17 cellular contexts compared by ENCODE assay signal in the genomic region with DNA sequence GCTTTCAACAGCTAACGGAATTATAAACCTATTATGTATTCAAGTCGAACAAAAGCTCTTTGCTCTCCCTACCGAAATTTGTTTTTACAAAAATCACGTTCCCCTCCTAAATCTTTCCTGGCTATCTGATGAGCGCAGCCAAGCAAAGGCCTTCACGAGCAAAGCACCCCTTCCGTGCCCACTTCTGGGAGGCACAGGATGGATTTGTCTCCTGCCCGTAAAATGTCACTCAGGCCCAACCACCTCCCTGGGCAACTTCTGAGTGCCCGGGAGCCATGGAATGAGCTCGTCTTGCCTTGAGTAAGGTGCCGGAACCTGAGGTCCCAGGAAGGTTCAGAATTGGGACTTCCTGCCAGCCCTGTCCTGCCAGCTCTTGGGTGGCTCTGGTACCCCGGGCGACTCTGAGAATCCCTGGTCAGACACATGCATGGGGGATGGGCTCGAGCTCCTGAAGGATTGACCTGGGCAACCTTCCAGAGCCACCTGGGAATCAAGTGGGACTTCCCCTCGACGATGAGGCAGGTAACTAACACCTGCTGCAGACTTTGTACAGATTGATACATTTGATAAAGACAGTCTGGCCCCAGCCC. TPM values are rescaled to one million over a fixed set of nuclear protein-coding genes. Genes with fewer than 3 reads are reported as not detected.
DNase-seq lines count a peak whose midpoint lies in the region; ATAC-seq, FAIRE-seq and TF ChIP-seq lines count a peak whose summit lies in the region.
"Had no signal": no experiment of that assay in that cellular context is flagged by ENCODE, and none has a peak within 500 bp of the region (broad histone marks: within the 10 kb centered on the region; RNA-seq: fewer than 3 reads in every experiment).

No MANE protein-coding gene starts in this region.

- H3K36me3 ChIP-seq in HepG2 (replicated peaks in 1 of 2; ENCODE audit: control insufficient read depth in 1 of 2, insufficient read depth in 2 of 2, low read length in 2 of 2), result peaks cover 34 to 57% of the 10 kb centered on the region in 2 experiments
- H3K36me3 ChIP-seq: breast epithelium, ovary, vagina had no signal

- TF ChIP-seq POLR2A in A549 (IDR thresholded peaks at IDR 0.05; ENCODE audit: low read length) (no peak), HepG2 (IDR thresholded peaks at IDR 0.05; ENCODE audit: insufficient read depth in 1 of 2, low read depth in 2 of 2, low read length in 2 of 2) (no peak)

- no peak overlapping the region for H3K4me3 Mint-ChIP-seq in activated CD8-positive, alpha-beta T cell treated with anti-CD3 and anti-CD28 coated beads for 36 hours
- no peak overlapping the region for H3K4me3 Mint-ChIP-seq in activated T-helper 1 cell treated with anti-CD3 and anti-CD28 coated beads, Interleukin-12 subunit alpha, Interleukin-12 subunit beta, Interleukin-2, Interleukin-4 antibody, amounts not matched to agents 30 ng/mL and 10 ng/mL and 1 ng/mL, durations not matched to agents 14 hours and 24 hours and 36 hours

- peak overlapping the region; percentile 79 for H3K4me2 ChIP-seq in A549
- 0 out of 2 replicates have a peak overlapping the region, but pooled peaks have one; percentile 73 for H3K4me2 ChIP-seq in HepG2 (ENCODE audit: low read depth, low read length)
- H3K4me2 ChIP-seq: SK-N-SH had no signal

- peaks cover 68% of the 10 kb centered on the region for H3K36me3 Mint-ChIP-seq in activated CD8-positive, alpha-beta T cell treated with anti-CD3 and anti-CD28 coated beads for 36 hours (ENCODE audit: low read depth)
- peaks cover 41% of the 10 kb centered on the region for H3K36me3 Mint-ChIP-seq in activated T-helper 1 cell treated with anti-CD3 and anti-CD28 coated beads, Interleukin-12 subunit alpha, Interleukin-12 subunit beta, Interleukin-2, Interleukin-4 antibody, amounts not matched to agents 30 ng/mL and 10 ng/mL and 1 ng/mL, durations not matched to agents 14 hours and 24 hours and 36 hours (ENCODE audit: low read depth)

- no peaks in the 10 kb centered on the region for H3K27me3 Mint-ChIP-seq in activated CD8-positive, alpha-beta T cell treated with anti-CD3 and anti-CD28 coated beads for 36 hours
- no peaks in the 10 kb centered on the region for H3K27me3 Mint-ChIP-seq in activated T-helper 1 cell treated with anti-CD3 and anti-CD28 coated beads, Interleukin-12 subunit alpha, Interleukin-12 subunit beta, Interleukin-2, Interleukin-4 antibody, amounts not matched to agents 30 ng/mL and 10 ng/mL and 1 ng/mL, durations not matched to agents 14 hours and 24 hours and 36 hours (ENCODE audit: insufficient read depth)

- H3K9me3 ChIP-seq in A549 (no peaks in the 10 kb centered on the region), HepG2 (ENCODE audit: low read length) (no peaks in the 10 kb centered on the region)
- H3K9me3 ChIP-seq: breast epithelium, gastroesophageal sphincter, ovary, Peyer's patch, sigmoid colon, SK-N-SH, vagina had no signal

- intact Hi-C loops in activated CD8-positive, alpha-beta T cell treated with anti-CD3 and anti-CD28 coated beads for 36 hours (cut with micrococcal nuclease), result loop anchor here (10.0 kb wide), 1 partner anchor 355 kb away; the partner anchor contains the start of gene ZCCHC14
- intact Hi-C loops in HepG2 (cut with micrococcal nuclease; ENCODE audit: unreplicated experiment), result loop anchor here (1.0 to 10.0 kb wide), 4 partner anchors 22 to 465 kb away; partner anchors contain the start of gene FBXO31
- intact Hi-C loops in activated T-helper 1 cell treated with anti-CD3 and anti-CD28 coated beads, Interleukin-12 subunit alpha, Interleukin-12 subunit beta, Interleukin-2, Interleukin-4 antibody, amounts not matched to agents 30 ng/mL and 10 ng/mL and 1 ng/mL, durations not matched to agents 14 hours and 24 hours and 36 hours (cut with micrococcal nuclease), result loop anchor here (1.0 kb wide), 2 partner anchors 22 to 60 kb away; no protein-coding TSS in a partner anchor

- TF ChIP-seq CTCF in A549 (IDR thresholded peaks at IDR 0.05), result no peak
- TF ChIP-seq CTCF in C4-2B (conservative IDR thresholded peaks at IDR 0.05), result 0 out of 2 replicates have a peak, but pooled peaks have one; percentile 40
- TF ChIP-seq CTCF in activated CD8-positive, alpha-beta T cell treated with anti-CD3 and anti-CD28 coated beads for 36 hours (IDR thresholded peaks at IDR 0.05), result no peak
- TF ChIP-seq CTCF in HepG2 (CRISPR knock-in tag; IDR thresholded peaks at IDR 0.05), result no peak

- H3K4me1 ChIP-seq in A549 (peaks cover 98% of the 10 kb centered on the region), HepG2 (ENCODE audit: insufficient read depth, low read length) (peaks cover 99% of the 10 kb centered on the region)

- WGBS in A549 (ENCODE audit: missing lambda C conversion rate), result 51% methylated on average over 16 of the region's 16 CpGs
- 88% methylated on average over 12 of the region's 16 CpGs for WGBS in HepG2 (ENCODE audit: low lambda C conversion rate)

- CTCF ChIA-PET in A549 (lab: Yijun Ruan, JAX), result interaction anchor here (0.6 to 15.2 kb wide), 22 partner anchors 11 to 713 kb away, joined by 3 to 246 read pairs (median 4); partner anchors contain the start of genes KLHDC4 and SLC7A5
- CTCF ChIA-PET in activated CD8-positive, alpha-beta T cell treated with anti-CD3 and anti-CD28 coated beads for 36 hours (lab: Charles Lee), result interaction anchor here (0.8 to 8.9 kb wide), 35 partner anchors 11 to 160 kb away, joined by 3 to 178 read pairs (median 5); partner anchors contain the start of genes BANP, KLHDC4 and SLC7A5
- CTCF ChIA-PET in HepG2 (lab: Yijun Ruan, JAX; ENCODE audit: low intra/inter-chr PET ratio, low total read pairs), result interaction anchor here (1.5 to 5.4 kb wide), 3 partner anchors 17 to 71 kb away, joined by 8 to 47 read pairs (median 38); no protein-coding TSS in a partner anchor

- no peak for ATAC-seq in A549
- ATAC-seq in activated CD8-positive, alpha-beta T cell treated with anti-CD3 and anti-CD28 coated beads for 36 hours, result no peak
- no peak for ATAC-seq in HepG2
- no peak for ATAC-seq in HG03159 (IDR thresholded peaks at IDR 0.05; ENCODE audit: unreplicated experiment)
- no peak for ATAC-seq in HG03025 (IDR thresholded peaks at IDR 0.05; ENCODE audit: low FRiP score, unreplicated experiment)
- ATAC-seq: gastroesophageal sphincter had no signal

- H3K4me1 Mint-ChIP-seq in activated CD8-positive, alpha-beta T cell treated with anti-CD3 and anti-CD28 coated beads for 36 hours (ENCODE audit: low read depth), result peaks cover 33% of the 10 kb centered on the region
- peaks cover 22% of the 10 kb centered on the region for H3K4me1 Mint-ChIP-seq in activated T-helper 1 cell treated with anti-CD3 and anti-CD28 coated beads, Interleukin-12 subunit alpha, Interleukin-12 subunit beta, Interleukin-2, Interleukin-4 antibody, amounts not matched to agents 30 ng/mL and 10 ng/mL and 1 ng/mL, durations not matched to agents 14 hours and 24 hours and 36 hours (ENCODE audit: low read depth)

- DNase-seq in A549 (ENCODE audit: low read depth in 1 of 2, low spot score in 1 of 2) (no peak), HepG2 (ENCODE audit: low spot score) (no peak)
- DNase-seq in activated CD8-positive, alpha-beta T cell treated with anti-CD3 and anti-CD28 coated beads for 36 hours, result no peak
- no peak for DNase-seq in activated T-helper 1 cell treated with anti-CD3 and anti-CD28 coated beads, Interleukin-12 subunit alpha, Interleukin-12 subunit beta, Interleukin-2, Interleukin-4 antibody, amounts not matched to agents 30 ng/mL and 10 ng/mL and 1 ng/mL, durations not matched to agents 14 hours and 24 hours and 36 hours (ENCODE audit: low spot score)
- DNase-seq: GF-D8, NCI-H1417 treated with DMSO at 0.1 percent for 48 hours, NCI-H2171, sigmoid colon had no signal

- H2AFZ ChIP-seq in HepG2 (ENCODE audit: low read length), result no peak overlapping the region

- in situ Hi-C loops in HepG2 (cut with HindIII; ENCODE audit: extremely low pct_ligation_motif_present, low pct_unique_long_range_greater_than_20kb), result loop anchor here (5.0 to 25.0 kb wide), 2 partner anchors 72 to 462 kb away; partner anchors contain the start of genes FBXO31 and MAP1LC3B

- H3K9me3 Mint-ChIP-seq in activated CD8-positive, alpha-beta T cell treated with anti-CD3 and anti-CD28 coated beads for 36 hours, result no peaks in the 10 kb centered on the region
- H3K9me3 Mint-ChIP-seq in activated T-helper 1 cell treated with anti-CD3 and anti-CD28 coated beads, Interleukin-12 subunit alpha, Interleukin-12 subunit beta, Interleukin-2, Interleukin-4 antibody, amounts not matched to agents 30 ng/mL and 10 ng/mL and 1 ng/mL, durations not matched to agents 14 hours and 24 hours and 36 hours, result no peaks in the 10 kb centered on the region

- peaks cover 80% of the 10 kb centered on the region for H3K79me2 ChIP-seq in HepG2 (ENCODE audit: insufficient read depth, low read length)

- no TSS peak for BruUV-seq in HepG2 (replicated peaks; lab: Mats Ljungman, UMichigan)

- H4K20me1 ChIP-seq in HepG2 (ENCODE audit: insufficient read depth, low read length), result no peaks in the 10 kb centered on the region; the same call in 1 of the 2 replicates

- H3K9ac ChIP-seq in HepG2 (ENCODE audit: insufficient read depth, low read depth, low read length), result peak overlapping the region; percentile 79
- H3K9ac ChIP-seq: SK-N-SH had no signal

- H3K27ac Mint-ChIP-seq in activated CD8-positive, alpha-beta T cell treated with anti-CD3 and anti-CD28 coated beads for 36 hours, result peak overlapping the region; percentile 15
- H3K27ac Mint-ChIP-seq in activated T-helper 1 cell treated with anti-CD3 and anti-CD28 coated beads, Interleukin-12 subunit alpha, Interleukin-12 subunit beta, Interleukin-2, Interleukin-4 antibody, amounts not matched to agents 30 ng/mL and 10 ng/mL and 1 ng/mL, durations not matched to agents 14 hours and 24 hours and 36 hours, result no peak overlapping the region

- no peak overlapping the region for H3K4me3 ChIP-seq in A549
- no peak overlapping the region for H3K4me3 ChIP-seq in HepG2 (replicated peaks in 1 of 3; ENCODE audit: insufficient read depth in 1 of 3, low read depth in 2 of 3, low read length in 3 of 3)
- H3K4me3 ChIP-seq: breast epithelium, gastroesophageal sphincter, ovary, sigmoid colon, vagina had no signal

- FAIRE-seq in A549 (lab: Jason Lieb, UNC) (no peak), HepG2 (lab: Jason Lieb, UNC) (no peak)

- H3K27ac ChIP-seq in A549, result peak overlapping the region; percentile 97 to 99
- H3K27ac ChIP-seq in C4-2B, result no peak overlapping the region; the same call in 1 of the 2 replicates
- H3K27ac ChIP-seq in HepG2 (ENCODE audit: extremely low read length, insufficient read depth, low read length), result peak overlapping the region; percentile 98
- H3K27ac ChIP-seq: gastroesophageal sphincter, ovary, vagina had no signal

- POLR2A ChIA-PET in A549 (lab: Yijun Ruan, JAX), result interaction anchor here (5.3 kb wide), 1 partner anchor 19 kb away, joined by 36 read pairs; the partner anchor contains the start of gene SLC7A5
- POLR2A ChIA-PET in activated CD8-positive, alpha-beta T cell treated with anti-CD3 and anti-CD28 coated beads for 36 hours (lab: Charles Lee), result interaction anchor here (0.6 to 3.6 kb wide), 14 partner anchors 10 to 84 kb away, joined by 3 to 28 read pairs (median 4); partner anchors contain the start of gene KLHDC4
- POLR2A ChIA-PET in HepG2 (lab: Yijun Ruan, JAX), result interaction anchor here (0.8 to 9.4 kb wide), 14 partner anchors 8 to 87 kb away, joined by 3 to 399 read pairs (median 7); partner anchors contain the start of genes CA5A, KLHDC4 and SLC7A5

- H3K27me3 ChIP-seq in HepG2 (ENCODE audit: control insufficient read depth in 1 of 2, insufficient read depth in 2 of 2, low read length in 2 of 2), result no peaks in the 10 kb centered on the region
- H3K27me3 ChIP-seq: breast epithelium, gastroesophageal sphincter, ovary, Peyer's patch, sigmoid colon, vagina had no signal

- TF ChIP-seq EP300 in A549 (IDR thresholded peaks at IDR 0.05) (no peak), HepG2 (IDR thresholded peaks at IDR 0.05; ENCODE audit: low read depth in 2 of 2, low read length in 2 of 2) (no peak), HepG2 (CRISPR knock-in tag; IDR thresholded peaks at IDR 0.05; ENCODE audit: borderline replicate concordance) (no peak)

- no peak for TF ChIP-seq RAD21 in A549 (conservative IDR thresholded peaks at IDR 0.05 in 1 of 2, IDR thresholded peaks at IDR 0.05 in 1 of 2)
- no peak for TF ChIP-seq RAD21 in HepG2 (CRISPR knock-in tag; IDR thresholded peaks at IDR 0.05)

RNA-seq across cellular contexts. Expression of gene SLC7A5, which starts 19.8 kb away (rescaled TPM):
- 265 and 326 TPM in 2 replicates for polyA plus RNA-seq in A549 (2011; rRNA removed)
- 971 and 1,312 TPM in 2 replicates for polyA plus RNA-seq in A549 (2012; cell fraction: cytosol; rRNA removed)
- 1,440 and 1,925 TPM in 2 replicates for polyA plus RNA-seq in A549 (2012; cell fraction: nucleus; rRNA removed)
- 903 to 1,096 TPM (median 972 TPM) in 3 replicates for polyA plus RNA-seq in A549 (2017; fragmentation: RNase III; extraction: RNeasy Plus Mini Kit Qiagen cat#74134 plus additional on column Dnase treatment)
- 237 and 354 TPM in 2 replicates for polyA minus RNA-seq in A549 (2011; rRNA and poly(A)+ RNA removed)
- 100 to 1,000 TPM; 230 to 236 TPM for total RNA-seq in activated CD8-positive, alpha-beta T cell treated with anti-CD3 and anti-CD28 coated beads for 36 hours
- total RNA-seq in HepG2 (2016; rRNA removed; fragmentation: Illumina TruSeq; extraction: Trizol), result 84.4 and 155 TPM in 2 replicates
- total RNA-seq in HepG2 (2016; cell fraction: cytosol; rRNA removed; fragmentation: Illumina TruSeq; extraction: Trizol; ENCODE audit: low read depth), result 20.4 and 21.0 TPM in 2 replicates
- total RNA-seq in HepG2 (2016; cell fraction: insoluble cytoplasmic fraction; rRNA removed; fragmentation: Illumina TruSeq; extraction: Trizol), result 65.4 and 165 TPM in 2 replicates
- total RNA-seq in HepG2 (2016; cell fraction: membrane; rRNA removed; fragmentation: Illumina TruSeq; extraction: Trizol), result 76.8 and 82.0 TPM in 2 replicates
- 144 and 171 TPM in 2 replicates for total RNA-seq in HepG2 (2016; cell fraction: nucleus; rRNA removed; fragmentation: Illumina TruSeq; extraction: Trizol)
- polyA plus RNA-seq in HepG2 (2011; rRNA removed), result 79.6 and 84.0 TPM in 2 replicates
- 58.4 and 80.8 TPM in 2 replicates for polyA plus RNA-seq in HepG2 (2011; cell fraction: cytosol; rRNA removed)
- polyA plus RNA-seq in HepG2 (2011; cell fraction: nucleus; rRNA removed), result 118 and 147 TPM in 2 replicates
- 135 and 207 TPM in 2 replicates for polyA plus RNA-seq in HepG2 (2012)
- 17.8 and 19.1 TPM in 2 replicates for polyA plus RNA-seq in HepG2 (2016; cell fraction: cytosol; fragmentation: Illumina TruSeq; extraction: Trizol; ENCODE audit: low read depth)
- 93.2 and 121 TPM in 2 replicates for polyA plus RNA-seq in HepG2 (2016; cell fraction: insoluble cytoplasmic fraction; fragmentation: Illumina TruSeq; extraction: Trizol; ENCODE audit: low read depth)
- 56.5 and 59.3 TPM in 2 replicates for polyA plus RNA-seq in HepG2 (2016; cell fraction: membrane; fragmentation: Illumina TruSeq; extraction: Trizol; ENCODE audit: low read depth)
- 307 and 313 TPM in 2 replicates for polyA plus RNA-seq in HepG2 (2016; cell fraction: nucleus; fragmentation: Illumina TruSeq; extraction: Trizol; ENCODE audit: insufficient read depth, low read depth)
- 157 and 170 TPM in 2 replicates for polyA minus RNA-seq in HepG2 (2011; rRNA and poly(A)+ RNA removed; ENCODE audit: low replicate concordance)
- polyA minus RNA-seq in HepG2 (2011; cell fraction: cytosol; rRNA and poly(A)+ RNA removed), result 88.7 and 88.8 TPM in 2 replicates
- polyA minus RNA-seq in HepG2 (2011; cell fraction: nucleus; rRNA and poly(A)+ RNA removed), result 35.7 and 42.5 TPM in 2 replicates
- 466 and 469 TPM in 2 replicates for total RNA-seq in activated T-helper 1 cell treated with anti-CD3 and anti-CD28 coated beads, Interleukin-12 subunit alpha, Interleukin-12 subunit beta, Interleukin-2, Interleukin-4 antibody, amounts not matched to agents 30 ng/mL and 10 ng/mL and 1 ng/mL, durations not matched to agents 14 hours and 24 hours and 36 hours

Comparison
In these comparisons a context has a peak if more than half of its experiments do, and no peak if none do; other contexts are left out.
1. Of the 38 proteins assayed by ChIP-seq in both HepG2 and A549: peak only in HepG2: none; only in A549: PBX3 and POLR2AphosphoS2; in both: none; in neither: 35; mixed calls (peak in some experiments, not most) for 1.